24 cellular contexts compared by ENCODE assay signal in the genomic region with DNA sequence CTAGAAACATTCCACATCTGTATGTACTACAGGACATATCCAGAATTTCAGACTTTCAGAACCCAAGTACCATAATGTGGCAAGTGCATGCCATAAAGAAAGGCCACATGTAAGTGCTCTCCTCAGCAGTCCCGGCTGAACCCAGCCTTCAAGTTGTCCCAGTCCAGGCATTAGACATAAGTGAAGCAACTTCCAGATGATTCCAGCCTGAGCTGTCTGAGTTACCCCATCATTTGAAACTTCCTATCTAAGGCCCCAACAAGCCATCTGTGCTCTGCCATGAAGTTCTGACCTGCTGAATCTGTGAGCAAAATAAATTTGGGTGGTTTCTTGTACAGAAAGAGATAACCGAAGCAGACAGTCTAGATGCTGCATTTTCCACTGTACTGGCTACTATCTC.
"Had no signal": no experiment of that assay in that cellular context is flagged by ENCODE, and none has a peak within 500 bp of the region (broad histone marks: within the 10 kb centered on the region; RNA-seq: fewer than 3 reads in every experiment).

No MANE protein-coding gene starts in this region.

- H3K27me3 Mint-ChIP-seq: effector memory CD8-positive, alpha-beta T cell; stimulated activated naive B cell treated with anti-CD40 and anti-IgM and Interleukin-4, amounts not matched to agents 10 μg/mL and 1 μg/mL and 100 μg/mL, for 72 hours had no signal

- H3K4me3 ChIP-seq: gastroesophageal sphincter, lower lobe of right lung, psoas muscle, sigmoid colon, skin epidermis, spleen, thoracic aorta, tibial nerve, upper lobe of left lung had no signal

- ATAC-seq: effector memory CD8-positive, alpha-beta T cell; esophagus mucosa; gastroesophageal sphincter; left ventricle myocardium superior; naive thymus-derived CD8-positive, alpha-beta T cell; psoas muscle; right cardiac atrium; stimulated activated naive B cell treated with anti-CD40 and anti-IgM and Interleukin-4, amounts not matched to agents 10 μg/mL and 1 μg/mL and 100 μg/mL, for 72 hours had no signal

- H3K9me3 Mint-ChIP-seq: effector memory CD8-positive, alpha-beta T cell; naive thymus-derived CD8-positive, alpha-beta T cell; nephron progenitor cell; stimulated activated naive CD8-positive, alpha-beta T cell treated with anti-CD3 and anti-CD28 coated beads, Interleukin-15, Interleukin-2, amounts not matched to agents 100 ng/mL and 50 ng/mL, for 24 hours had no signal

- H3K9me3 ChIP-seq: gastroesophageal sphincter, lower lobe of right lung, psoas muscle, sigmoid colon, spleen, thoracic aorta, tibial nerve, upper lobe of left lung had no signal

- H3K27ac ChIP-seq: epithelial cell of prostate, gastroesophageal sphincter, lower lobe of right lung, psoas muscle, sigmoid colon, skin epidermis, spleen, thoracic aorta, tibial nerve, upper lobe of left lung had no signal

- H3K4me3 Mint-ChIP-seq: effector memory CD8-positive, alpha-beta T cell; naive thymus-derived CD8-positive, alpha-beta T cell; nephron progenitor cell; stimulated activated naive B cell treated with anti-CD40 and anti-IgM and Interleukin-4, amounts not matched to agents 10 μg/mL and 1 μg/mL and 100 μg/mL, for 72 hours; stimulated activated naive CD8-positive, alpha-beta T cell treated with anti-CD3 and anti-CD28 coated beads, Interleukin-15, Interleukin-2, amounts not matched to agents 100 ng/mL and 50 ng/mL, for 24 hours had no signal

- H3K36me3 Mint-ChIP-seq: naive thymus-derived CD8-positive, alpha-beta T cell; stimulated activated naive B cell treated with anti-CD40 and anti-IgM and Interleukin-4, amounts not matched to agents 10 μg/mL and 1 μg/mL and 100 μg/mL, for 72 hours had no signal

- H3K36me3 ChIP-seq: gastroesophageal sphincter, lower lobe of right lung, sigmoid colon, spleen, thoracic aorta, tibial nerve, upper lobe of left lung had no signal

- H3K27ac Mint-ChIP-seq: effector memory CD8-positive, alpha-beta T cell; naive thymus-derived CD8-positive, alpha-beta T cell; nephron progenitor cell; stimulated activated naive B cell treated with anti-CD40 and anti-IgM and Interleukin-4, amounts not matched to agents 10 μg/mL and 1 μg/mL and 100 μg/mL, for 72 hours; stimulated activated naive CD8-positive, alpha-beta T cell treated with anti-CD3 and anti-CD28 coated beads, Interleukin-15, Interleukin-2, amounts not matched to agents 100 ng/mL and 50 ng/mL, for 24 hours had no signal

- DNase-seq: cerebellar nuclear complex; cortex of kidney; effector memory CD8-positive, alpha-beta T cell; hypothalamus; left ventricle myocardium superior; lower lobe of right lung; naive thymus-derived CD8-positive, alpha-beta T cell; nephron progenitor cell; nucleus accumbens; psoas muscle; right cardiac atrium; sigmoid colon; spleen; stimulated activated naive B cell treated with anti-CD40 and anti-IgM and Interleukin-4, amounts not matched to agents 10 μg/mL and 1 μg/mL and 100 μg/mL, for 72 hours; upper lobe of left lung had no signal

- H3K27me3 ChIP-seq: gastroesophageal sphincter, sigmoid colon, spleen, tibial nerve, upper lobe of left lung had no signal

- H3K4me1 Mint-ChIP-seq: naive thymus-derived CD8-positive, alpha-beta T cell; nephron progenitor cell; stimulated activated naive B cell treated with anti-CD40 and anti-IgM and Interleukin-4, amounts not matched to agents 10 μg/mL and 1 μg/mL and 100 μg/mL, for 72 hours had no signal

- FAIRE-seq: keratinocyte, urothelium cell line had no signal

- H3K4me1 ChIP-seq: gastroesophageal sphincter, lower lobe of right lung, psoas muscle, sigmoid colon, spleen, tibial nerve, upper lobe of left lung had no signal
